In genomic region chr17:61416540-61417363, GRCh38 we compare ENCODE assay signal across 8 cellular contexts. TPM values are rescaled to one million over a fixed set of nuclear protein-coding genes. Genes with fewer than 3 reads are reported as not detected.
A peak's percentile ranks its signal among the peaks of the same experiment; 100 is the strongest.
DNase-seq lines count a peak whose midpoint lies in the region; ATAC-seq and TF ChIP-seq lines count a peak whose summit lies in the region.

No MANE protein-coding gene starts in this region.

- DNase-seq in NCI-H446 (lab: John Stamatoyannopoulos, UW): peak; percentile 68 to 84
- DNase-seq in NCI-H446 treated with DMSO at 0.1 percent for 48 hours (lab: John Stamatoyannopoulos, UW): no peak
- peak; percentile 89 for DNase-seq in RPMI7951 (ENCODE audit: low read depth)
- DNase-seq in activated naive CD4-positive, alpha-beta T cell treated with anti-CD3 and anti-CD28 coated beads, Interleukin-2, amount 50 U/mL, for 72 hours (ENCODE audit: low spot score in 2 of 2): peak; percentile 68
- DNase-seq in head of caudate nucleus: peak; percentile 46 to 88 (median 76)
- peak in 47 of 56 donors; percentile 11 to 82 (median 50) for DNase-seq in nucleus accumbens (lab: John Stamatoyannopoulos, UW)

- intact Hi-C loops in head of caudate nucleus (cut with DNase I): no loop called here

- H3K9me3 Mint-ChIP-seq in activated naive CD4-positive, alpha-beta T cell treated with anti-CD3 and anti-CD28 coated beads, Interleukin-2, amount 50 U/mL, for 72 hours: no peaks in the 10 kb centered on the region

- TF ChIP-seq CTCF in LNCAP (IDR thresholded peaks at IDR 0.05): peak; percentile 97

- peak; percentile 56 to 69 for ATAC-seq in activated naive CD4-positive, alpha-beta T cell treated with anti-CD3 and anti-CD28 coated beads, Interleukin-2, amount 50 U/mL, for 72 hours
- no peak for ATAC-seq in GM18505 (IDR thresholded peaks at IDR 0.05; ENCODE audit: unreplicated experiment)

- no peaks in the 10 kb centered on the region for H3K36me3 Mint-ChIP-seq in activated naive CD4-positive, alpha-beta T cell treated with anti-CD3 and anti-CD28 coated beads, Interleukin-2, amount 50 U/mL, for 72 hours

- no peak for TF ChIP-seq POLR2A in GM18505 (IDR thresholded peaks at IDR 0.05; ENCODE audit: borderline replicate concordance, extremely low read depth, insufficient read depth, insufficient read length)

- no peak overlapping the region for H3K27ac Mint-ChIP-seq in activated naive CD4-positive, alpha-beta T cell treated with anti-CD3 and anti-CD28 coated beads, Interleukin-2, amount 50 U/mL, for 72 hours

RNA-seq across cellular contexts. Expression of gene TBX2, which starts 17.1 kb away (rescaled TPM):
- total RNA-seq in RPMI7951 (2014; rRNA removed; shearing (Covaris generic)): 20.9 and 24.9 TPM in 2 replicates
- not detected for total RNA-seq in activated naive CD4-positive, alpha-beta T cell treated with anti-CD3 and anti-CD28 coated beads, Interleukin-2, amount 50 U/mL, for 72 hours

RNA-seq across cellular contexts. Expression of gene TBX4, which starts 35.5 kb away (rescaled TPM):
- not detected in 2 replicates for total RNA-seq in RPMI7951 (2014; rRNA removed; shearing (Covaris generic))
- total RNA-seq in activated naive CD4-positive, alpha-beta T cell treated with anti-CD3 and anti-CD28 coated beads, Interleukin-2, amount 50 U/mL, for 72 hours: not detected

Comparison
In these comparisons a context has a peak if more than half of its experiments do, and no peak if none do; other contexts are left out.
1. RNA of gene TBX2, which starts 17.1 kb away (total RNA-seq): 20.9 to 24.9 TPM in RPMI7951; not detected in activated naive CD4-positive, alpha-beta T cell treated with anti-CD3 and anti-CD28 coated beads, Interleukin-2, amount 50 U/mL, for 72 hours; every median in the first group is over 10 times any median in the second.